In the genomic region with DNA sequence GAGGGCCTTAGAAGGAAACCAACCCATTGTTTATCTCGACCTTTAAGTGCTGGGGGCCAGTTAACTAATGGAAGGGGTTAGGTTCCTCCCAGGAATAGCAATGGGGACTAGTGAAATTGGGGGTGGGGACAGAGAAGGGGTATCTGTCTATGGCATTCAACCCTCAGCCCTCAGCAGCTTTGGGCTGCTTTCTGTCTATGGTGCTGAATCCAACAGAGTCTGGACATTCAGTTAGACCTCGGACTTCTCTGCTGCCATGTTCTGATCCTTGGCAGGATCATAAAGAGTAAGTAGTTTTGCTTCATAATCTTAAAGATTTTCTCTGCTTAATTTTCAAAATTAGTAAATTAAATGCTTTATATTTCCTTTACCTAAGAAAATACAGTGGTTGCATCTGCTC, we compare ENCODE assay signal across 30 cellular contexts. TPM values are rescaled to one million over a fixed set of nuclear protein-coding genes. Genes with fewer than 3 reads are reported as not detected.
"Had no signal": no experiment of that assay in that cellular context is flagged by ENCODE, and none has a peak within 500 bp of the region (broad histone marks: within the 10 kb centered on the region; RNA-seq: fewer than 3 reads in every experiment).

No MANE protein-coding gene starts in this region.

- H3K4me1 ChIP-seq: ascending aorta, breast epithelium had no signal

- H3K27ac ChIP-seq: ascending aorta, breast epithelium, cardiac muscle cell, colonic mucosa, WERI-Rb-1 had no signal

- H3K4me3 Mint-ChIP-seq: activated B cell treated with CpG ODN at 0.5 μM for 24 hours; activated CD4-positive, alpha-beta memory T cell treated with anti-CD3 and anti-CD28 coated beads for 36 hours; activated CD8-positive, alpha-beta T cell treated with anti-CD3 and anti-CD28 coated beads, Interleukin-2, amount 10 ng/mL, durations not matched to agents 7 days and 5 days; activated naive CD4-positive, alpha-beta T cell treated with anti-CD3 and anti-CD28 coated beads for 36 hours; activated naive CD4-positive, alpha-beta T cell treated with anti-CD3 and anti-CD28 coated beads, Interleukin-2, amount 50 U/mL, for 24 hours; activated naive CD8-positive, alpha-beta T cell treated with anti-CD3 and anti-CD28 coated beads for 36 hours; activated naive CD8-positive, alpha-beta T cell treated with anti-CD3 and anti-CD28 coated beads, Interleukin-2, amount 50 U/mL, for 24 hours; activated T-cell treated with anti-CD3 and anti-CD28 coated beads, Interleukin-2, amount 50 U/mL, for 4 hours; activated T-helper 17 cell treated with anti-CD3 and anti-CD28 coated beads, Interleukin-2, amount 50 U/mL, for 72 hours; endodermal cell had no signal

- H3K36me3 ChIP-seq: ascending aorta, breast epithelium, cardiac muscle cell, colonic mucosa, WERI-Rb-1 had no signal

- H3K4me1 Mint-ChIP-seq: activated T-helper 17 cell treated with anti-CD3 and anti-CD28 coated beads, Interleukin-2, amount 50 U/mL, for 72 hours; endodermal cell had no signal

- H3K9me3 ChIP-seq: ascending aorta, colonic mucosa had no signal

- H3K36me3 Mint-ChIP-seq: activated CD4-positive, alpha-beta memory T cell treated with anti-CD3 and anti-CD28 coated beads for 36 hours; activated naive CD4-positive, alpha-beta T cell treated with anti-CD3 and anti-CD28 coated beads, Interleukin-2, amount 50 U/mL, for 24 hours; brain had no signal

- H3K27ac Mint-ChIP-seq: activated B cell treated with CpG ODN at 0.5 μM for 24 hours; activated CD4-positive, alpha-beta memory T cell treated with anti-CD3 and anti-CD28 coated beads for 36 hours; activated CD8-positive, alpha-beta T cell treated with anti-CD3 and anti-CD28 coated beads, Interleukin-2, amount 10 ng/mL, durations not matched to agents 7 days and 5 days; activated naive CD4-positive, alpha-beta T cell treated with anti-CD3 and anti-CD28 coated beads for 36 hours; activated naive CD4-positive, alpha-beta T cell treated with anti-CD3 and anti-CD28 coated beads, Interleukin-2, amount 50 U/mL, for 24 hours; activated naive CD8-positive, alpha-beta T cell treated with anti-CD3 and anti-CD28 coated beads for 36 hours; activated naive CD8-positive, alpha-beta T cell treated with anti-CD3 and anti-CD28 coated beads, Interleukin-2, amount 50 U/mL, for 24 hours; activated T-helper 17 cell treated with anti-CD3 and anti-CD28 coated beads, Interleukin-2, amount 50 U/mL, for 72 hours; endodermal cell had no signal

- H3K4me3 ChIP-seq: ascending aorta, breast epithelium, cardiac muscle cell, colonic mucosa had no signal

- DNase-seq: activated B cell treated with CpG ODN at 0.5 μM for 24 hours; activated CD4-positive, alpha-beta memory T cell treated with anti-CD3 and anti-CD28 coated beads for 36 hours; activated CD4-positive, alpha-beta T cell treated with anti-CD3 and anti-CD28 coated beads for 48 hours; activated CD4-positive, alpha-beta T cell treated with anti-CD3 and anti-CD28 coated beads, Interleukin-2, amount 50 U/mL, for 1 hour; activated CD8-positive, alpha-beta T cell treated with anti-CD3 and anti-CD28 coated beads, Interleukin-2, amount 10 ng/mL, durations not matched to agents 7 days and 5 days; activated effector memory CD4-positive, alpha-beta T cell treated with Interleukin-2 at 50 U/mL for 16 hours; activated naive CD4-positive, alpha-beta T cell treated with anti-CD3 and anti-CD28 coated beads for 36 hours; activated naive CD8-positive, alpha-beta T cell treated with anti-CD3 and anti-CD28 coated beads for 36 hours; activated naive CD8-positive, alpha-beta T cell treated with anti-CD3 and anti-CD28 coated beads, Interleukin-2, amount 50 U/mL, for 24 hours; activated T-cell treated with anti-CD3 and anti-CD28 coated beads, Interleukin-2, amount 50 U/mL, for 4 hours; central memory CD4-positive, alpha-beta T cell; cerebellar nuclear complex; colonic mucosa; effector memory CD4-positive, alpha-beta T cell; endodermal cell; foreskin fibroblast; head of caudate nucleus; hippocampal formation; T-helper 9 cell; WERI-Rb-1 had no signal

- H3K9me3 Mint-ChIP-seq: activated B cell treated with CpG ODN at 0.5 μM for 24 hours; activated CD4-positive, alpha-beta memory T cell treated with anti-CD3 and anti-CD28 coated beads for 36 hours; activated naive CD4-positive, alpha-beta T cell treated with anti-CD3 and anti-CD28 coated beads for 36 hours; activated naive CD4-positive, alpha-beta T cell treated with anti-CD3 and anti-CD28 coated beads, Interleukin-2, amount 50 U/mL, for 24 hours; activated naive CD8-positive, alpha-beta T cell treated with anti-CD3 and anti-CD28 coated beads, Interleukin-2, amount 50 U/mL, for 24 hours; activated T-cell treated with anti-CD3 and anti-CD28 coated beads, Interleukin-2, amount 50 U/mL, for 4 hours; activated T-helper 17 cell treated with anti-CD3 and anti-CD28 coated beads, Interleukin-2, amount 50 U/mL, for 72 hours; endodermal cell had no signal

- ATAC-seq: activated CD4-positive, CD25-positive, alpha-beta regulatory T cell treated with anti-CD3 and anti-CD28 coated beads, Interleukin-2, amount 50 U/mL, for 24 hours; activated CD8-positive, alpha-beta T cell treated with anti-CD3 and anti-CD28 coated beads, Interleukin-2, amount 10 ng/mL, durations not matched to agents 7 days and 5 days; activated naive CD8-positive, alpha-beta T cell treated with anti-CD3 and anti-CD28 coated beads, Interleukin-2, amount 50 U/mL, for 24 hours; activated T-cell treated with anti-CD3 and anti-CD28 coated beads, Interleukin-2, amount 50 U/mL, for 4 hours; activated T-helper 17 cell treated with anti-CD3 and anti-CD28 coated beads, Interleukin-2, amount 50 U/mL, for 72 hours; esophagus mucosa had no signal

RNA-seq across cellular contexts. Expression of a gene that starts 2.6 kb away (rescaled TPM):
- total RNA-seq: activated CD8-positive, alpha-beta T cell treated with anti-CD3 and anti-CD28 coated beads, Interleukin-2, amount 10 ng/mL, durations not matched to agents 7 days and 5 days; activated naive CD8-positive, alpha-beta T cell treated with anti-CD3 and anti-CD28 coated beads for 36 hours; cardiac muscle cell; T-helper 1 cell treated with Interleukin-12 subunit alpha and Interleukin-12 subunit beta and Interleukin-4 antibody, amounts not matched to agents 30 ng/mL and 1 ng/mL, for 36 hours; T-helper 2 cell treated with Interferon-gamma antibody and Interleukin-4, amounts not matched to agents 100 ng/mL and 5 ng/mL, for 36 hours had no signal
